ENCODE assay signal across 8 cellular contexts in genomic region chrX:115344885-115345653, GRCh38. TPM values are rescaled to one million over a fixed set of nuclear protein-coding genes. Genes with fewer than 3 reads are reported as not detected.
DNase-seq lines count a peak whose midpoint lies in the region; ATAC-seq, FAIRE-seq and TF ChIP-seq lines count a peak whose summit lies in the region.

No MANE protein-coding gene starts in this region.

- H3K4me3 ChIP-seq in keratinocyte (ENCODE audit: control insufficient read depth in 2 of 3, extremely low read depth in 1 of 3, insufficient read depth in 2 of 3, low read depth in 1 of 3, low read length in 3 of 3): no peak overlapping the region
- H3K4me3 ChIP-seq in smooth muscle cell: no peak overlapping the region

- TF ChIP-seq CTCF in keratinocyte (optimal IDR thresholded peaks at IDR 0.05 in 1 of 3, IDR thresholded peaks at IDR 0.05 in 1 of 3, conservative IDR thresholded peaks at IDR 0.05 in 1 of 3; ENCODE audit: extremely low read depth in 1 of 3, insufficient read depth in 2 of 3, low read length in 3 of 3) (no peak), smooth muscle cell (IDR thresholded peaks at IDR 0.05; ENCODE audit: borderline replicate concordance, insufficient read depth, poor library complexity, severe bottlenecking) (no peak)

- no peak overlapping the region for H3K27ac Mint-ChIP-seq in activated CD8-positive, alpha-beta T cell treated with anti-CD3 and anti-CD28 coated beads, Interleukin-2, amount 10 ng/mL, durations not matched to agents 7 days and 5 days

- dilution Hi-C loops in keratinocyte (cut with MboI; ENCODE audit: extremely low pct_ligation_motif_present, low sequenced_read_pairs): no loop called here

- H3K9me3 ChIP-seq in keratinocyte (ENCODE audit: control insufficient read depth, low read depth, low read length) (no peaks in the 10 kb centered on the region), smooth muscle cell (replicated peaks; ENCODE audit: low read depth) (no peaks in the 10 kb centered on the region)

- no peaks in the 10 kb centered on the region for H3K9me1 ChIP-seq in keratinocyte (ENCODE audit: control insufficient read depth, extremely low read depth, insufficient read depth, low read length)

- H4K20me1 ChIP-seq in keratinocyte (ENCODE audit: control insufficient read depth, extremely low read depth, insufficient read depth, low read length): no peaks in the 10 kb centered on the region
- no peaks in the 10 kb centered on the region for H4K20me1 ChIP-seq in smooth muscle cell (ENCODE audit: low read depth)

- in situ Hi-C loops in G401 (cut with HindIII; ENCODE audit: low sequenced_read_pairs): no loop called here

- no peak overlapping the region for H3K9ac ChIP-seq in keratinocyte (ENCODE audit: control insufficient read depth, extremely low read depth, insufficient read depth, low read length)
- H3K9ac ChIP-seq in smooth muscle cell (ENCODE audit: low read depth): peak overlapping the region; percentile 85

- H3K9me3 Mint-ChIP-seq in activated CD8-positive, alpha-beta T cell treated with anti-CD3 and anti-CD28 coated beads, Interleukin-2, amount 10 ng/mL, durations not matched to agents 7 days and 5 days (ENCODE audit: insufficient read depth): no peaks in the 10 kb centered on the region

- POLR2A ChIA-PET in activated CD8-positive, alpha-beta T cell treated with anti-CD3 and anti-CD28 coated beads, Interleukin-2, amount 10 ng/mL, durations not matched to agents 7 days and 5 days (lab: Charles Lee): no interaction called here

- H3K27me3 Mint-ChIP-seq in activated CD8-positive, alpha-beta T cell treated with anti-CD3 and anti-CD28 coated beads, Interleukin-2, amount 10 ng/mL, durations not matched to agents 7 days and 5 days (ENCODE audit: low read depth): no peaks in the 10 kb centered on the region

- no peaks in the 10 kb centered on the region for H3K36me3 Mint-ChIP-seq in activated CD8-positive, alpha-beta T cell treated with anti-CD3 and anti-CD28 coated beads, Interleukin-2, amount 10 ng/mL, durations not matched to agents 7 days and 5 days (ENCODE audit: low read depth)

- ATAC-seq in HG02885 (IDR thresholded peaks at IDR 0.05; ENCODE audit: poor library complexity, unreplicated experiment): no peak
- no peak for ATAC-seq in activated CD8-positive, alpha-beta T cell treated with anti-CD3 and anti-CD28 coated beads, Interleukin-2, amount 10 ng/mL, durations not matched to agents 7 days and 5 days

- H3K36me3 ChIP-seq in keratinocyte (ENCODE audit: control insufficient read depth in 2 of 2, extremely low read depth in 1 of 2, insufficient read depth in 2 of 2, low read length in 2 of 2) (no peaks in the 10 kb centered on the region), smooth muscle cell (ENCODE audit: low read depth) (no peaks in the 10 kb centered on the region)

- peak; percentile 67 for FAIRE-seq in keratinocyte (lab: Jason Lieb, UNC)

- H3K27me3 ChIP-seq in keratinocyte (ENCODE audit: control insufficient read depth, extremely low read depth, insufficient read depth, low read length): no peaks in the 10 kb centered on the region
- no peaks in the 10 kb centered on the region for H3K27me3 ChIP-seq in smooth muscle cell (ENCODE audit: low read depth)

- DNase-seq in G401 (ENCODE audit: low spot score): peak; percentile 20
- DNase-seq in NCI-H345 (lab: John Stamatoyannopoulos, UW): peak; percentile 93
- DNase-seq in caudate nucleus (lab: John Stamatoyannopoulos, UW): peak in 59 of 61 donors; percentile 1 to 84 (median 54)
- peak; percentile 33 for DNase-seq in keratinocyte (ENCODE audit: low read depth, low spot score)
- peak; percentile 65 for DNase-seq in smooth muscle cell (lab: John Stamatoyannopoulos, UW; ENCODE audit: unreplicated experiment)
- no peak for DNase-seq in DMS114 treated with DMSO at 0.1 percent for 48 hours (lab: John Stamatoyannopoulos, UW; ENCODE audit: unreplicated experiment)
- DNase-seq in activated CD8-positive, alpha-beta T cell treated with anti-CD3 and anti-CD28 coated beads, Interleukin-2, amount 10 ng/mL, durations not matched to agents 7 days and 5 days: no peak

- H3F3A ChIP-seq in smooth muscle cell (ENCODE audit: low read depth): peaks cover 18% of the 10 kb centered on the region

- no peak overlapping the region for H3K4me3 Mint-ChIP-seq in activated CD8-positive, alpha-beta T cell treated with anti-CD3 and anti-CD28 coated beads, Interleukin-2, amount 10 ng/mL, durations not matched to agents 7 days and 5 days

- H3K4me1 ChIP-seq in keratinocyte (ENCODE audit: control insufficient read depth, extremely low read depth, insufficient read depth, low read length) (no peaks in the 10 kb centered on the region), smooth muscle cell (ENCODE audit: low read depth) (peaks cover 21% of the 10 kb centered on the region)

- WGBS in smooth muscle cell (ENCODE audit: low lambda C conversion rate): 10% methylated on average over 3 of the region's 3 CpGs

- H3K27ac ChIP-seq in caudate nucleus (ENCODE audit: low read depth, low read length) (peak overlapping the region; percentile 65), keratinocyte (ENCODE audit: control insufficient read depth, insufficient read depth, low read length) (peak overlapping the region; percentile 23), smooth muscle cell (ENCODE audit: low read depth) (peak overlapping the region; percentile 97)

- H3K79me2 ChIP-seq in keratinocyte (ENCODE audit: control insufficient read depth, insufficient read depth, low read length) (no peaks in the 10 kb centered on the region), smooth muscle cell (ENCODE audit: low read depth) (no peaks in the 10 kb centered on the region)

- CTCF ChIA-PET in activated CD8-positive, alpha-beta T cell treated with anti-CD3 and anti-CD28 coated beads, Interleukin-2, amount 10 ng/mL, durations not matched to agents 7 days and 5 days (lab: Charles Lee): interaction anchor here (2.4 kb wide), 1 partner anchor 14 kb away, joined by 8 read pairs; no protein-coding TSS in a partner anchor

- H3K4me1 Mint-ChIP-seq in activated CD8-positive, alpha-beta T cell treated with anti-CD3 and anti-CD28 coated beads, Interleukin-2, amount 10 ng/mL, durations not matched to agents 7 days and 5 days (ENCODE audit: low read depth): no peaks in the 10 kb centered on the region

- H2AFZ ChIP-seq in keratinocyte (ENCODE audit: control insufficient read depth, low read length) (peak overlapping the region; percentile 70), smooth muscle cell (ENCODE audit: low read depth) (peak overlapping the region; percentile 79)

- H3K4me2 ChIP-seq in keratinocyte (ENCODE audit: control insufficient read depth, extremely low read depth, insufficient read depth, low read depth, low read length) (no peak overlapping the region), smooth muscle cell (peak overlapping the region; percentile 77)

RNA-seq across cellular contexts. Expression of gene LUZP4, which starts 55.6 kb away (rescaled TPM):
- total RNA-seq in G401 (2014; rRNA removed; shearing (Covaris generic)): not detected in 2 replicates
- polyA plus RNA-seq in keratinocyte (not detected in 3 replicates), smooth muscle cell (not detected in 2 replicates)
- polyA plus RNA-seq in keratinocyte (2011; ENCODE audit: low read depth): not detected
- polyA plus RNA-seq in keratinocyte (2011; cell fraction: cytosol; rRNA removed): not detected in 2 replicates
- not detected in 2 replicates for polyA plus RNA-seq in keratinocyte (2011; cell fraction: nucleus; rRNA removed)
- polyA plus RNA-seq in keratinocyte (2012; ENCODE audit: low replicate concordance): not detected in 2 replicates
- not detected in 3 replicates for polyA minus RNA-seq in keratinocyte
- polyA minus RNA-seq in keratinocyte (2011; cell fraction: cytosol; rRNA and poly(A)+ RNA removed): not detected
- not detected in 2 replicates for polyA minus RNA-seq in keratinocyte (2011; cell fraction: nucleus; rRNA and poly(A)+ RNA removed)
- not detected in 2 replicates for total RNA-seq in smooth muscle cell
- not detected for total RNA-seq in activated CD8-positive, alpha-beta T cell treated with anti-CD3 and anti-CD28 coated beads, Interleukin-2, amount 10 ng/mL, durations not matched to agents 7 days and 5 days

Comparison
In these comparisons a context has a peak if more than half of its experiments do, and no peak if none do; other contexts are left out.
1. DNase-seq: peak in G401 (single experiment), NCI-H345 (single experiment), caudate nucleus (59 of 61), keratinocyte (single experiment) and smooth muscle cell (single experiment); none in DMS114 treated with DMSO at 0.1 percent for 48 hours (single experiment) and activated CD8-positive, alpha-beta T cell treated with anti-CD3 and anti-CD28 coated beads, Interleukin-2, amount 10 ng/mL, durations not matched to agents 7 days and 5 days (single experiment).
2. H3K27ac ChIP-seq: peak in every context shown above with its lines; median percentile 97 in smooth muscle cell; 65 in caudate nucleus; 23 in keratinocyte.